ENCODE assay signal across 25 cellular contexts in the genomic region with DNA sequence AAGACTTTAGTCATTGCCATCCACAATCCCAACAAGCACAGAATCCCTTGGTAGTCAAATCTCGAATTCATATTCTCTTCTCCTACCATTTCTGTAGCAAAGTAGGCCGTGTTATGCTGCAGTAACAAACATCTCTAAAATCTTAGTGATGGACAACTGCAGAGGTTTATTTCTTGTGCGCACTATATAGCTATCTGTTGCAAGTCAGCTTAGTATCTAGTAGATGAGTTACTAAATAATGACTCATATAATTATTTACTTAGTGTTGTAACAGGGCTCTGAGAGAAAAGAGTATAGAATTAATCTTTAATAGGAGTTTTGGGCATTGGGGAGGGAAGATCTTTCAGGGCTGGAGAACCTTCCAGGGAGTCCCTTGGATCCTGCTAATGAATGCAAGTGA.
"Had no signal": no experiment of that assay in that cellular context is flagged by ENCODE, and none has a peak within 500 bp of the region (broad histone marks: within the 10 kb centered on the region; RNA-seq: fewer than 3 reads in every experiment).

No MANE protein-coding gene starts in this region.

- H3K27ac ChIP-seq: coronary artery, epithelial cell of prostate, hepatocyte, left ventricle myocardium inferior, ovary, prostate gland, tibial artery, VCaP had no signal

- H3K36me3 ChIP-seq: left ventricle myocardium inferior, ovary, prostate gland had no signal

- H3K9me3 ChIP-seq: left ventricle myocardium inferior, ovary, prostate gland, tibial artery had no signal

- ATAC-seq: activated CD8-positive, alpha-beta memory T cell treated with anti-CD3 and anti-CD28 coated beads, Interleukin-2, amount 10 ng/mL, durations not matched to agents 7 days and 5 days; activated CD8-positive, alpha-beta T cell treated with anti-CD3 and anti-CD28 coated beads for 36 hours; natural killer cell treated with Interleukin-12 subunit alpha and Interleukin-12 subunit beta and Interleukin-15 and Interleukin-18, amount 100 ng/mL, for 72 hours; right cardiac atrium; stimulated activated naive CD8-positive, alpha-beta T cell treated with anti-CD3 and anti-CD28 coated beads, Interleukin-15, amount 100 ng/mL, for 72 hours had no signal

- H3K4me1 ChIP-seq: prostate gland had no signal

- H3K27me3 ChIP-seq: hepatocyte, ovary, tibial artery had no signal

- H3K4me3 ChIP-seq: coronary artery, hepatocyte, left ventricle myocardium inferior, ovary, prostate gland, tibial artery had no signal

- DNase-seq: activated CD4-positive, alpha-beta T cell treated with anti-CD3 and anti-CD28 coated beads, Interleukin-2, amount 10 ng/mL, durations not matched to agents 7 days and 5 days; activated CD4-positive, CD25-positive, alpha-beta regulatory T cell treated with anti-CD3 and anti-CD28 coated beads, Interleukin-2, amount 50 U/mL, for 72 hours; activated CD8-positive, alpha-beta memory T cell treated with anti-CD3 and anti-CD28 coated beads, Interleukin-2, amount 10 ng/mL, durations not matched to agents 7 days and 5 days; activated CD8-positive, alpha-beta T cell treated with anti-CD3 and anti-CD28 coated beads for 36 hours; activated effector memory CD4-positive, alpha-beta T cell treated with anti-CD3 and anti-CD28 coated beads, Interleukin-2, amount 50 U/mL, for 16 hours; activated naive CD4-positive, alpha-beta T cell treated with anti-CD3 and anti-CD28 coated beads, Interleukin-2, amount 10 ng/mL, durations not matched to agents 7 days and 5 days; activated T-cell treated with anti-CD3 and anti-CD28 coated beads for 4 hours; amygdala; cerebellar nuclear complex; endodermal cell; glutamatergic neuron; immature natural killer cell; kidney glomerular epithelial cell; left ventricle myocardium inferior; ovary; right cardiac atrium; stimulated activated CD4-positive, alpha-beta T cell treated with anti-CD3 and anti-CD28 coated beads, Interleukin-2, amount 100 ng/mL, for 24 hours; stimulated activated naive CD8-positive, alpha-beta T cell treated with anti-CD3 and anti-CD28 coated beads, Interleukin-15, amount 100 ng/mL, for 72 hours; tibial artery had no signal
